17 cellular contexts compared by ENCODE assay signal in the genomic region with DNA sequence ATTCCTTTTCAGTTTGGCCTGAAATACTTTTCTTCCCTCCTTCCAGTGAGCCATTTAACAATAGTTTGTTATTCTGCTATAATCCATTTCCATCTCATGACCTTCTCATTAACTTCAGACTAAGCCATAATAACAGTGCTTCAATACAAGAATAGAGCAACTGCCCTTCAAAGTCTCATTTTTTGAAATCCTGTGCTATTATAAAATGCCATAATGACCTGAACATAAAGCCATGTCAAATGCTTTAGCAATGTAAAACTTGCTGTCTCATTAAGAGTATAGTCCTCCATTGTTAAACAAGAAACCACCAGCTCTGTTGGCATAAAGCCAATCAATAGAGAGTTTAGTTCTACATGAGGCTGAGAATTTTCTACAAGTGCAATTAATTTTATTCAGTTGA. TPM values are rescaled to one million over a fixed set of nuclear protein-coding genes. Genes with fewer than 3 reads are reported as not detected.
DNase-seq lines count a peak whose midpoint lies in the region; FAIRE-seq and TF ChIP-seq lines count a peak whose summit lies in the region.
"Had no signal": no experiment of that assay in that cellular context is flagged by ENCODE, and none has a peak within 500 bp of the region (broad histone marks: within the 10 kb centered on the region; RNA-seq: fewer than 3 reads in every experiment).

No MANE protein-coding gene starts in this region.

- H3K14ac ChIP-seq in mesenchymal stem cell (ENCODE audit: low read length in 2 of 2), result no peak overlapping the region

- DNase-seq in mammary epithelial cell, result peak; percentile 9
- DNase-seq in MCF 10A (ENCODE audit: unreplicated experiment), result no peak
- DNase-seq in RCC 7860 (ENCODE audit: low spot score), result no peak
- DNase-seq in mesenchymal stem cell, result no peak
- DNase-seq in anterior cingulate cortex (lab: John Stamatoyannopoulos, UW), result no peak
- no peak for DNase-seq in NCI-H2227 (lab: John Stamatoyannopoulos, UW; ENCODE audit: unreplicated experiment)
- no peak for DNase-seq in inferior parietal cortex (ENCODE audit: extremely low spot score)
- DNase-seq: DND-41, HCEC 1CT, IMR-90, NCI-H187 treated with DMSO at 0.1 percent for 48 hours, NCI-H510A, NCI-H82, Peyer's patch, SHP77 had no signal

- no peaks in the 10 kb centered on the region for H3K27me3 ChIP-seq in mammary epithelial cell (ENCODE audit: insufficient read depth, low read length)
- no peaks in the 10 kb centered on the region for H3K27me3 ChIP-seq in mesenchymal stem cell (ENCODE audit: control insufficient read depth in 1 of 2, insufficient read depth in 1 of 2, low read length in 2 of 2)
- H3K27me3 ChIP-seq: Peyer's patch had no signal

- H2BK12ac ChIP-seq in mesenchymal stem cell (ENCODE audit: low read length in 2 of 2), result no peak overlapping the region

- no peaks in the 10 kb centered on the region for H3K4me1 Mint-ChIP-seq in MCF 10A (ENCODE audit: insufficient read depth, unreplicated experiment)

- no peaks in the 10 kb centered on the region for H3K9me3 ChIP-seq in mammary epithelial cell (replicated peaks; ENCODE audit: insufficient read depth, low read length)
- peaks cover 10% of the 10 kb centered on the region for H3K9me3 ChIP-seq in mesenchymal stem cell (ENCODE audit: control insufficient read depth, low read length)
- H3K9me3 ChIP-seq: Peyer's patch had no signal

- no peak overlapping the region for H2AK5ac ChIP-seq in mesenchymal stem cell (ENCODE audit: low read length, severe bottlenecking)

- no peak overlapping the region for H4K8ac ChIP-seq in mesenchymal stem cell (ENCODE audit: low read length)

- H3K27ac ChIP-seq in mammary epithelial cell (ENCODE audit: insufficient read depth, low read depth, low read length) (no peak overlapping the region), mesenchymal stem cell (ENCODE audit: low read length, poor library complexity, severe bottlenecking) (peak overlapping the region; percentile 57)
- H3K27ac ChIP-seq: C4-2B, Peyer's patch had no signal

- H4K91ac ChIP-seq in mesenchymal stem cell (ENCODE audit: low read length), result no peak overlapping the region

- H3K4me1 ChIP-seq in mammary epithelial cell (ENCODE audit: insufficient read depth, low read length), result no peaks in the 10 kb centered on the region
- peaks cover 2% of the 10 kb centered on the region for H3K4me1 ChIP-seq in mesenchymal stem cell (ENCODE audit: control insufficient read depth, insufficient read depth, low read depth, low read length)
- H3K4me1 ChIP-seq: Peyer's patch had no signal

- H3K27ac Mint-ChIP-seq in MCF 10A (ENCODE audit: low read depth, unreplicated experiment), result no peak overlapping the region

- H2BK120ac ChIP-seq in mesenchymal stem cell (ENCODE audit: low read depth, low read length), result no peak overlapping the region

- H3K4me3 Mint-ChIP-seq in MCF 10A (ENCODE audit: unreplicated experiment), result no peak overlapping the region

- intact Hi-C loops in mammary epithelial cell (cut with micrococcal nuclease) (no loop called here), MCF 10A (cut with micrococcal nuclease) (no loop called here)

- FAIRE-seq in RCC 7860 (lab: Jason Lieb, UNC), result peak; percentile 12
- FAIRE-seq: G401.6 had no signal

- H3K79me1 ChIP-seq in mesenchymal stem cell (replicated peaks; ENCODE audit: low read length, poor library complexity, severe bottlenecking), result peaks cover 2% of the 10 kb centered on the region

- H3K79me2 ChIP-seq in mammary epithelial cell (ENCODE audit: insufficient read depth, low read length), result no peaks in the 10 kb centered on the region

- H3K4ac ChIP-seq in mesenchymal stem cell (ENCODE audit: low read depth in 1 of 2, low read length in 2 of 2), result no peak overlapping the region

- H3K36me3 Mint-ChIP-seq in MCF 10A (ENCODE audit: insufficient read depth, unreplicated experiment), result no peaks in the 10 kb centered on the region

- no peak overlapping the region for H2AFZ ChIP-seq in mammary epithelial cell (ENCODE audit: low read depth, low read length)
- H2AFZ ChIP-seq in mesenchymal stem cell (ENCODE audit: low read depth, low read length), result no peak overlapping the region

- H3K4me3 ChIP-seq in mammary epithelial cell (replicated peaks in 1 of 3; ENCODE audit: insufficient read depth in 1 of 3, low read depth in 2 of 3, low read length in 3 of 3) (no peak overlapping the region), mesenchymal stem cell (ENCODE audit: insufficient read depth in 1 of 2, low read depth in 1 of 2, low read length in 2 of 2) (no peak overlapping the region)
- H3K4me3 ChIP-seq: Peyer's patch had no signal

- in situ Hi-C loops in mammary epithelial cell (cut with MboI; ENCODE audit: low sequenced_read_pairs in 2 of 2), result no loop called here

- H3K4me2 ChIP-seq in mammary epithelial cell (ENCODE audit: insufficient read depth, low read depth, low read length) (no peak overlapping the region), mesenchymal stem cell (ENCODE audit: low read length, poor library complexity, severe bottlenecking) (no peak overlapping the region)

- H3K27me3 Mint-ChIP-seq in MCF 10A (ENCODE audit: insufficient read depth, unreplicated experiment), result no peaks in the 10 kb centered on the region

- BruUV-seq in mammary epithelial cell (replicated peaks; lab: Mats Ljungman, UMichigan), result no TSS peak
- no TSS peak for BruUV-seq in MCF 10A (replicated peaks; lab: Mats Ljungman, UMichigan)

- CTCF ChIA-PET in mammary epithelial cell (lab: Charles Lee; ENCODE audit: low non-redundant PET) (no interaction called here), MCF 10A (lab: Yijun Ruan, JAX) (no interaction called here)

- TF ChIP-seq CTCF in mammary epithelial cell (conservative IDR thresholded peaks at IDR 0.05 in 1 of 2, IDR thresholded peaks at IDR 0.05 in 1 of 2; ENCODE audit: extremely low read depth in 1 of 2, insufficient read depth in 1 of 2, low read depth in 1 of 2, low read length in 2 of 2) (no peak), MCF 10A (IDR thresholded peaks at IDR 0.05; ENCODE audit: unreplicated experiment) (no peak)

- H4K20me1 ChIP-seq in mammary epithelial cell (ENCODE audit: insufficient read depth, low read length), result no peaks in the 10 kb centered on the region

- dilution Hi-C loops in mammary epithelial cell (cut with HindIII; ENCODE audit: low sequenced_read_pairs), result no loop called here

- no peak overlapping the region for H2BK5ac ChIP-seq in mesenchymal stem cell (ENCODE audit: low read depth, low read length, poor library complexity, severe bottlenecking)

- POLR2A ChIA-PET in MCF 10A (lab: Yijun Ruan, JAX), result no interaction called here

- no peaks in the 10 kb centered on the region for H3K9me3 Mint-ChIP-seq in MCF 10A (ENCODE audit: unreplicated experiment)

- no peak overlapping the region for H2BK15ac ChIP-seq in mesenchymal stem cell (ENCODE audit: low read depth, poor library complexity, severe bottlenecking)

- no peaks in the 10 kb centered on the region for H3K36me3 ChIP-seq in mammary epithelial cell (ENCODE audit: insufficient read depth, low read length)
- no peaks in the 10 kb centered on the region for H3K36me3 ChIP-seq in mesenchymal stem cell (ENCODE audit: control insufficient read depth in 1 of 2, insufficient read depth in 2 of 2, low read depth in 1 of 2, low read length in 2 of 2)
- H3K36me3 ChIP-seq: Peyer's patch had no signal

- H3K9ac ChIP-seq in mammary epithelial cell (ENCODE audit: insufficient read depth, low read length) (no peak overlapping the region), mesenchymal stem cell (ENCODE audit: low read length) (no peak overlapping the region)

- H3K23ac ChIP-seq in mesenchymal stem cell (ENCODE audit: low read length in 2 of 2), result no peak overlapping the region

- no peak overlapping the region for H3K18ac ChIP-seq in mesenchymal stem cell (ENCODE audit: low read depth in 1 of 2, low read length in 2 of 2)

RNA-seq across cellular contexts. Expression of a gene that starts 9.6 kb away (rescaled TPM):
- 10 to 100 TPM; 19.8 to 21.7 TPM for total RNA-seq in mammary epithelial cell
- polyA plus RNA-seq in mammary epithelial cell, result 12.5 TPM
- 8.8 TPM for polyA minus RNA-seq in mammary epithelial cell
- total RNA-seq in MCF 10A (2022), result 22.9 TPM in 2 replicates
- 44.9 TPM for polyA plus RNA-seq in mesenchymal stem cell (2013, experiment 1 of 2)
- 46.7 TPM for polyA plus RNA-seq in mesenchymal stem cell (2013, experiment 2 of 2)

RNA-seq across cellular contexts. Expression of a gene that starts 53.0 kb away (rescaled TPM):
- 1 to 10 TPM; 1.0 to 1.7 TPM for total RNA-seq in mammary epithelial cell
- 0.37 TPM for polyA plus RNA-seq in mammary epithelial cell
- not detected for polyA minus RNA-seq in mammary epithelial cell
- total RNA-seq in MCF 10A (2022), result not detected in 2 replicates
- 48.1 TPM for polyA plus RNA-seq in mesenchymal stem cell (2013, experiment 1 of 2)
- 45.6 TPM for polyA plus RNA-seq in mesenchymal stem cell (2013, experiment 2 of 2)
